Comparison of ENCODE assay signal across 9 cellular contexts in genomic region chr2:212892193-212892592, GRCh38.
DNase-seq lines count a peak whose midpoint lies in the region; ATAC-seq and TF ChIP-seq lines count a peak whose summit lies in the region.
"Had no signal": no experiment of that assay in that cellular context is flagged by ENCODE, and none has a peak within 500 bp of the region (broad histone marks: within the 10 kb centered on the region; RNA-seq: fewer than 3 reads in every experiment).

No MANE protein-coding gene starts in this region.

- H3K79me2 ChIP-seq in smooth muscle cell (ENCODE audit: low read depth): no peaks in the 10 kb centered on the region

- TF ChIP-seq CTCF in epithelial cell of proximal tubule (conservative IDR thresholded peaks at IDR 0.05; ENCODE audit: low read depth, low read length) (peak; percentile 65), smooth muscle cell (IDR thresholded peaks at IDR 0.05; ENCODE audit: borderline replicate concordance, insufficient read depth, poor library complexity, severe bottlenecking) (peak; percentile 33)

- peak; percentile 1 to 38 for DNase-seq in NCI-H524 (lab: John Stamatoyannopoulos, UW)
- no peak for DNase-seq in NCI-H524 treated with DMSO at 0.1 percent for 48 hours (lab: John Stamatoyannopoulos, UW)
- DNase-seq in NCI-H69 (lab: John Stamatoyannopoulos, UW): peak; percentile 21
- DNase-seq in epithelial cell of proximal tubule (ENCODE audit: low read depth): no peak
- no peak for DNase-seq in smooth muscle cell (lab: John Stamatoyannopoulos, UW; ENCODE audit: unreplicated experiment)
- no peak for DNase-seq in MG63
- DNase-seq: Calu3 had no signal

- 63% methylated on average over 3 of the region's 3 CpGs for WGBS in smooth muscle cell (ENCODE audit: low lambda C conversion rate)

- no peak overlapping the region for H3K4me2 ChIP-seq in smooth muscle cell

- no peaks in the 10 kb centered on the region for H3K36me3 ChIP-seq in smooth muscle cell (ENCODE audit: low read depth)
- no peaks in the 10 kb centered on the region for H3K36me3 ChIP-seq in MG63

- H3K4me3 ChIP-seq in epithelial cell of proximal tubule (ENCODE audit: low read depth, low read length) (no peak overlapping the region), smooth muscle cell (no peak overlapping the region), MG63 (no peak overlapping the region)

- H3K27ac ChIP-seq in smooth muscle cell (ENCODE audit: low read depth): no peak overlapping the region

- H3K27me3 ChIP-seq in smooth muscle cell (ENCODE audit: low read depth) (no peaks in the 10 kb centered on the region), MG63 (no peaks in the 10 kb centered on the region)

- no peak for ATAC-seq in GM21786 (IDR thresholded peaks at IDR 0.05; ENCODE audit: unreplicated experiment)
- no peak for ATAC-seq in GM21367 (IDR thresholded peaks at IDR 0.05; ENCODE audit: unreplicated experiment)

- H3K9me3 ChIP-seq in smooth muscle cell (replicated peaks; ENCODE audit: low read depth) (no peaks in the 10 kb centered on the region), MG63 (0 out of 2 replicates have a peak, but pooled peaks cover 2% of the 10 kb centered on the region)

- H2AFZ ChIP-seq in smooth muscle cell (ENCODE audit: low read depth): no peak overlapping the region

- H4K20me1 ChIP-seq in smooth muscle cell (ENCODE audit: low read depth): no peaks in the 10 kb centered on the region

- H3K4me1 ChIP-seq in smooth muscle cell (ENCODE audit: low read depth): peaks cover 26% of the 10 kb centered on the region

- H3K9ac ChIP-seq in smooth muscle cell (ENCODE audit: low read depth): no peak overlapping the region

- no peaks in the 10 kb centered on the region for H3F3A ChIP-seq in smooth muscle cell (ENCODE audit: low read depth)

Comparison
In these comparisons a context has a peak if more than half of its experiments do, and no peak if none do; other contexts are left out.
1. DNase-seq: peak in NCI-H524 (2 of 2) and NCI-H69 (single experiment); none in NCI-H524 treated with DMSO at 0.1 percent for 48 hours (single experiment), epithelial cell of proximal tubule (single experiment), smooth muscle cell (single experiment) and MG63 (single experiment).